Comparison of ENCODE assay signal across 8 cellular contexts in the genomic region with DNA sequence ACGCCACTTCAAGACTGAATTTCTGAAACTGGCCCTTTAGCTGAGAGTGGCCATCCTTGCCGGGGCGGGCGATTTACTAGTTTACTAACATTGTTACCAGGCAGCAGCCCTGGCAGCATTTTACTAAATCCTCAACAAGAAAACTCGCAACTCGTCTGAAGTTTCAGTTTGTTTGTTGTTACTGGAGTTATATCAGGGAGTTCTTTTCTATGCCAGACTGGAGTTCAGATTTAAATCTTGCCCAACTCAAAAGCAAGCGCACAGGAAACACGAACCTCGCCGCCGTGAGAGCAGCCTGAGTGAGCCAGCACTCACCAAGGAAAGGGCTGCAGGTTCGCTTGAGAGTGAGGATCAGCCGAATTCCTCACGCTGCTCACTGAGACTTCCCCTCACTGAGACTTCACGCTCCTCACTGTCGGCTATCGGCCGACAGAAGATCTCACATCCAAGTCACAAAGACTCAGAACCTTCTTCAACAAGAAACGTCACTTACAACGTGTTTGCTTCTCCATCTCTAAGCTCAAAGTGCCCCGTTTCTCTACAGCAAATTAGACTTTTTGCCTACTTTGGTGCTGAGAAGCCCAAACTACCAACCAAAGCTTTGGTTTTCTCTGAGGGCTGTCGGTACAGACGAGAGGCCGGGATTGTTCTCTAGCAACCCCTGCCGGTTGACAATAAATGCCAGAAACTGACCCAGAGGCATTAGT.
A peak's percentile ranks its signal among the peaks of the same experiment; 100 is the strongest.
DNase-seq lines count a peak whose midpoint lies in the region; ATAC-seq and TF ChIP-seq lines count a peak whose summit lies in the region.

No MANE protein-coding gene starts in this region.

- POLR2A ChIA-PET in Caco-2 (lab: Charles Lee): no interaction called here

- CTCF ChIA-PET in Caco-2 (lab: Charles Lee): interaction anchor here (0.5 to 1.0 kb wide), 2 partner anchors 9 to 101 kb away, joined by 3 read pairs; no protein-coding TSS in a partner anchor

- H3K4me3 Mint-ChIP-seq in Caco-2 (ENCODE audit: unreplicated experiment): peak overlapping the region; percentile 70

- TF ChIP-seq CTCF in Caco-2 (IDR thresholded peaks at IDR 0.05; ENCODE audit: insufficient read depth in 1 of 2, low read depth in 1 of 2, low read length in 1 of 2, severe bottlenecking in 1 of 2, unreplicated experiment in 1 of 2) (peak in 1 of 2 experiments; percentile 43), lower leg skin (IDR thresholded peaks at IDR 0.05) (no peak)

- H3K27me3 Mint-ChIP-seq in Caco-2 (ENCODE audit: insufficient read depth, unreplicated experiment): no peaks in the 10 kb centered on the region

- H3K4me1 ChIP-seq in Caco-2: no peaks in the 10 kb centered on the region

- H3K36me3 ChIP-seq in Caco-2 (ENCODE audit: control insufficient read depth, insufficient read depth, low read length): no peaks in the 10 kb centered on the region

- WGBS in lower leg skin, 2 donors: 9 to 14% methylated on average over 25 of the region's 25 CpGs

- DNase-seq in Caco-2 (peak; percentile 39 to 57), Kasumi-1 (lab: John Stamatoyannopoulos, UW) (peak; percentile 77 to 83), dermis microvascular lymphatic vessel endothelial cell (ENCODE audit: low read depth in 2 of 2) (peak; percentile 10 to 55), lower leg skin (ENCODE audit: low spot score in 2 of 2) (peak; percentile 41 to 88), DMS79 (lab: John Stamatoyannopoulos, UW) (no peak)
- DNase-seq in activated CD4-positive, alpha-beta T cell treated with anti-CD3 and anti-CD28 coated beads, Interleukin-2, amount 50 U/mL, for 24 hours (ENCODE audit: low read depth in 1 of 2, low spot score in 1 of 2): peak; percentile 33 to 49
- DNase-seq in stimulated activated CD4-positive, alpha-beta T cell treated with anti-CD3 and anti-CD28 coated beads, TNF-alpha, amount 100 ng/mL, for 24 hours (ENCODE audit: low read depth in 3 of 3): peak; percentile 22 to 50 (median 38)

- no TSS peak for BruUV-seq in Caco-2 (replicated peaks; lab: Mats Ljungman, UMichigan)

- H3K27ac Mint-ChIP-seq in Caco-2 (ENCODE audit: unreplicated experiment): no peak overlapping the region

- H3K27me3 ChIP-seq in Caco-2 (replicated peaks; ENCODE audit: control insufficient read depth, insufficient read depth, low read length): no peaks in the 10 kb centered on the region

- ATAC-seq in GM21526 (IDR thresholded peaks at IDR 0.05; ENCODE audit: low FRiP score, unreplicated experiment): peak; percentile 88

- H3K4me1 Mint-ChIP-seq in Caco-2 (ENCODE audit: low read depth, unreplicated experiment): no peaks in the 10 kb centered on the region

- no peaks in the 10 kb centered on the region for H3K9me3 Mint-ChIP-seq in Caco-2 (ENCODE audit: unreplicated experiment)

- no peaks in the 10 kb centered on the region for H3K9me3 ChIP-seq in Caco-2

- intact Hi-C loops in Caco-2 (cut with micrococcal nuclease; ENCODE audit: unreplicated experiment): loop anchor here (1.0 to 5.0 kb wide), 3 partner anchors 73 to 323 kb away; no protein-coding TSS in a partner anchor
- intact Hi-C loops in lower leg skin (cut with DNase I; ENCODE audit: low total_unique reads): no loop called here

- no peaks in the 10 kb centered on the region for H3K36me3 Mint-ChIP-seq in Caco-2 (ENCODE audit: insufficient read depth, unreplicated experiment)

- H3K4me3 ChIP-seq in Caco-2 (ENCODE audit: low read depth, low read length) (peak overlapping the region; percentile 2; the same call in 1 of the 2 replicates), lower leg skin (ENCODE audit: low read depth, poor library complexity, severe bottlenecking) (peak overlapping the region; percentile 11)

- no peak for TF ChIP-seq POLR2A in lower leg skin (IDR thresholded peaks at IDR 0.05)
